Comparison of ENCODE assay signal across 9 cellular contexts in genomic region chr14:35446450-35446849, GRCh38.
"Had no signal": no experiment of that assay in that cellular context is flagged by ENCODE, and none has a peak within 500 bp of the region (broad histone marks: within the 10 kb centered on the region; RNA-seq: fewer than 3 reads in every experiment).

No MANE protein-coding gene starts in this region.

- H3K4me3 ChIP-seq: GM23248, HAP-1, K562 had no signal

- H3K4me3 Mint-ChIP-seq: HFFc6 had no signal

- ATAC-seq: HCT116, K562 had no signal

- H2AFZ ChIP-seq: GM23248 had no signal

- H3K4me1 ChIP-seq: HAP-1 had no signal

- H3K9me3 Mint-ChIP-seq: HFFc6 had no signal

- FAIRE-seq: K562 had no signal

- H3K27ac Mint-ChIP-seq: HFFc6 had no signal

- H3K36me3 ChIP-seq: HAP-1 had no signal

- DNase-seq: GM23248, GOT3, H7, HFFc6, IMR-90 had no signal

- H3K9me3 ChIP-seq: HAP-1 had no signal

- H3K9ac ChIP-seq: GM23248 had no signal

- H3K27ac ChIP-seq: GM23248, HL-60 had no signal
